In the genomic region with DNA sequence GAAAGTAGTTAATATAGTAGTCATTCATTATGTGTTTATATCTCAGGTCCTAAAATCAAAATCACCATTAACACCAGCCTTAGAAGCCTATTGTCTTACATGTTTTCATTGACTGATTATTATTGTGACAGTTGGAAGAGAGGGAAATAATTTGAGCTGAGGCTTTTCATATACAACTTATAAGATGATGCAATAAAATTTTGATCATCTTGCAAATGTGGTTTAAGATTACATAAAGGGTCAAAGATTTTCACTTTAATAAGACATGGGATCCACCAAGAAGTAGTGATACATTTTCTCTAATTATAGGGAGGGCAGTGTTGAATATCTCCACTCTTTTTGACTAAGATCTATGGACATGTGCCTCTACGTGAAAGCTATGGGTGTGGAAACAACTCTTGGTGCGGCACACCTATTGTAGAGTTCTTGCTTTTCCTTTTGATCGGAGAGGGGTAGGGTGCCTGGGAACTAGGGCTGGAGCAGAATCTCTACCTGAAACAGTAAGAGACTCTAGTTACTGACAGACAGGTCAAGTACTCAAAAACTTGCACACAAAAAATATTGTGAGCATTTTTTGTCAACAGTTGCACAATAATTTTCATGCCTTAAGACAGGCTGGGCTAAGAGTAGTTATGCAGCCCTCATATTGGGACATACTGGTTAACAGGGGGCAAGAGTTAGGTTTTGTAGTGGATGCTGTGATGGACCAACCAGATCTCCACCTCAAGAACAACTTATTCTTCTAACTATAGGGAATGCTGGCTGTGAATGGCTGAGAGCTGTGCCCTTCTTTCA, we compare ENCODE assay signal across 2 cellular contexts.
A peak's percentile ranks its signal among the peaks of the same experiment; 100 is the strongest.
TF ChIP-seq lines count a peak whose summit lies in the region.

No MANE protein-coding gene starts in this region.

TF ChIP-seq in HepG2, 621 proteins besides CTCF, POLR2A, EP300 and RAD21:
- TF ChIP-seq ATF7 (IDR thresholded peaks at IDR 0.05) (peak; percentile 55), ATF7 (CRISPR knock-in tag; IDR thresholded peaks at IDR 0.05) (no peak), CEBPB (IDR thresholded peaks at IDR 0.05; ENCODE audit: borderline replicate concordance, low read depth, low read length) (peak; percentile 34; the same call in 1 of the 2 replicates), ZNF549 (CRISPR knock-in tag; IDR thresholded peaks at IDR 0.05) (no peak), PHF21A (CRISPR knock-in tag; IDR thresholded peaks at IDR 0.05) (no peak)
- TF ChIP-seq, protein P1, sequence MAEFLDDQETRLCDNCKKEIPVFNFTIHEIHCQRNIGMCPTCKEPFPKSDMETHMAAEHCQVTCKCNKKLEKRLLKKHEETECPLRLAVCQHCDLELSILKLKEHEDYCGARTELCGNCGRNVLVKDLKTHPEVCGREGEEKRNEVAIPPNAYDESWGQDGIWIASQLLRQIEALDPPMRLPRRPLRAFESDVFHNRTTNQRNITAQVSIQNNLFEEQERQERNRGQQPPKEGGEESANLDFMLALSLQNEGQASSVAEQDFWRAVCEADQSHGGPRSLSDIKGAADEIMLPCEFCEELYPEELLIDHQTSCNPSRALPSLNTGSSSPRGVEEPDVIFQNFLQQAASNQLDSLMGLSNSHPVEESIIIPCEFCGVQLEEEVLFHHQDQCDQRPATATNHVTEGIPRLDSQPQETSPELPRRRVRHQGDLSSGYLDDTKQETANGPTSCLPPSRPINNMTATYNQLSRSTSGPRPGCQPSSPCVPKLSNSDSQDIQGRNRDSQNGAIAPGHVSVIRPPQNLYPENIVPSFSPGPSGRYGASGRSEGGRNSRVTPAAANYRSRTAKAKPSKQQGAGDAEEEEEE (CRISPR knock-in tag; IDR thresholded peaks at IDR 0.05; ENCODE audit: borderline replicate concordance): no peak
- TF ChIP-seq, protein P2, sequence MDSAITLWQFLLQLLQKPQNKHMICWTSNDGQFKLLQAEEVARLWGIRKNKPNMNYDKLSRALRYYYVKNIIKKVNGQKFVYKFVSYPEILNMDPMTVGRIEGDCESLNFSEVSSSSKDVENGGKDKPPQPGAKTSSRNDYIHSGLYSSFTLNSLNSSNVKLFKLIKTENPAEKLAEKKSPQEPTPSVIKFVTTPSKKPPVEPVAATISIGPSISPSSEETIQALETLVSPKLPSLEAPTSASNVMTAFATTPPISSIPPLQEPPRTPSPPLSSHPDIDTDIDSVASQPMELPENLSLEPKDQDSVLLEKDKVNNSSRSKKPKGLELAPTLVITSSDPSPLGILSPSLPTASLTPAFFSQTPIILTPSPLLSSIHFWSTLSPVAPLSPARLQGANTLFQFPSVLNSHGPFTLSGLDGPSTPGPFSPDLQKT (CRISPR knock-in tag; IDR thresholded peaks at IDR 0.05; ENCODE audit: borderline replicate concordance): no peak

TF ChIP-seq in K562, 482 proteins besides CTCF, POLR2A, EP300 and RAD21:
- TF ChIP-seq ZNF197 (CRISPR knock-in tag; IDR thresholded peaks at IDR 0.05; ENCODE audit: low read depth) (no peak), CEBPG (CRISPR knock-in tag; IDR thresholded peaks at IDR 0.05) (no peak), CEBPG (tag; conservative IDR thresholded peaks at IDR 0.05 in 1 of 2, IDR thresholded peaks at IDR 0.05 in 1 of 2) (peak in 1 of 2 experiments; percentile 79; a peak in 3 of 4 replicates), XRCC5 (IDR thresholded peaks at IDR 0.05; ENCODE audit: low read depth, low read length) (no peak), BRD9 (IDR thresholded peaks at IDR 0.05; ENCODE audit: low read depth, partially characterized antibody) (no peak), SMARCA4 (IDR thresholded peaks at IDR 0.05) (no peak), HDAC2 (IDR thresholded peaks at IDR 0.05) (no peak), CEBPB (tag; IDR thresholded peaks at IDR 0.05) (peak; percentile 54), ZNF316 (IDR thresholded peaks at IDR 0.05) (no peak), CHCHD3 (CRISPR knock-in tag; IDR thresholded peaks at IDR 0.05) (no peak), KAT7 (CRISPR knock-in tag; IDR thresholded peaks at IDR 0.05; ENCODE audit: borderline replicate concordance) (no peak), RHOXF2B (CRISPR knock-in tag; conservative IDR thresholded peaks at IDR 0.05) (no peak), BCL6 (CRISPR knock-in tag; IDR thresholded peaks at IDR 0.05) (no peak), NR4A1 (CRISPR knock-in tag; IDR thresholded peaks at IDR 0.05) (no peak), NR4A1 (tag; IDR thresholded peaks at IDR 0.05) (no peak), PCBP2 (IDR thresholded peaks at IDR 0.05; ENCODE audit: low read depth, low read length, poor library complexity, severe bottlenecking) (no peak), ZNF583 (CRISPR knock-in tag; IDR thresholded peaks at IDR 0.05) (no peak), ARID1B (IDR thresholded peaks at IDR 0.05) (no peak)
- TF ChIP-seq, protein P3, sequence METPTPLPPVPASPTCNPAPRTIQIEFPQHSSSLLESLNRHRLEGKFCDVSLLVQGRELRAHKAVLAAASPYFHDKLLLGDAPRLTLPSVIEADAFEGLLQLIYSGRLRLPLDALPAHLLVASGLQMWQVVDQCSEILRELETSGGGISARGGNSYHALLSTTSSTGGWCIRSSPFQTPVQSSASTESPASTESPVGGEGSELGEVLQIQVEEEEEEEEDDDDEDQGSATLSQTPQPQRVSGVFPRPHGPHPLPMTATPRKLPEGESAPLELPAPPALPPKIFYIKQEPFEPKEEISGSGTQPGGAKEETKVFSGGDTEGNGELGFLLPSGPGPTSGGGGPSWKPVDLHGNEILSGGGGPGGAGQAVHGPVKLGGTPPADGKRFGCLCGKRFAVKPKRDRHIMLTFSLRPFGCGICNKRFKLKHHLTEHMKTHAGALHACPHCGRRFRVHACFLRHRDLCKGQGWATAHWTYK (CRISPR knock-in tag; IDR thresholded peaks at IDR 0.05): no peak
- TF ChIP-seq, protein P4, sequence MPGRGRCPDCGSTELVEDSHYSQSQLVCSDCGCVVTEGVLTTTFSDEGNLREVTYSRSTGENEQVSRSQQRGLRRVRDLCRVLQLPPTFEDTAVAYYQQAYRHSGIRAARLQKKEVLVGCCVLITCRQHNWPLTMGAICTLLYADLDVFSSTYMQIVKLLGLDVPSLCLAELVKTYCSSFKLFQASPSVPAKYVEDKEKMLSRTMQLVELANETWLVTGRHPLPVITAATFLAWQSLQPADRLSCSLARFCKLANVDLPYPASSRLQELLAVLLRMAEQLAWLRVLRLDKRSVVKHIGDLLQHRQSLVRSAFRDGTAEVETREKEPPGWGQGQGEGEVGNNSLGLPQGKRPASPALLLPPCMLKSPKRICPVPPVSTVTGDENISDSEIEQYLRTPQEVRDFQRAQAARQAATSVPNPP (IDR thresholded peaks at IDR 0.05; ENCODE audit: borderline replicate concordance, insufficient read depth, insufficient read length): no peak
- TF ChIP-seq, protein P5, sequence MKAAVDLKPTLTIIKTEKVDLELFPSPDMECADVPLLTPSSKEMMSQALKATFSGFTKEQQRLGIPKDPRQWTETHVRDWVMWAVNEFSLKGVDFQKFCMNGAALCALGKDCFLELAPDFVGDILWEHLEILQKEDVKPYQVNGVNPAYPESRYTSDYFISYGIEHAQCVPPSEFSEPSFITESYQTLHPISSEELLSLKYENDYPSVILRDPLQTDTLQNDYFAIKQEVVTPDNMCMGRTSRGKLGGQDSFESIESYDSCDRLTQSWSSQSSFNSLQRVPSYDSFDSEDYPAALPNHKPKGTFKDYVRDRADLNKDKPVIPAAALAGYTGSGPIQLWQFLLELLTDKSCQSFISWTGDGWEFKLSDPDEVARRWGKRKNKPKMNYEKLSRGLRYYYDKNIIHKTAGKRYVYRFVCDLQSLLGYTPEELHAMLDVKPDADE (conservative IDR thresholded peaks at IDR 0.05; ENCODE audit: control insufficient read depth, low read depth, low read length): no peak
- TF ChIP-seq, protein P6, sequence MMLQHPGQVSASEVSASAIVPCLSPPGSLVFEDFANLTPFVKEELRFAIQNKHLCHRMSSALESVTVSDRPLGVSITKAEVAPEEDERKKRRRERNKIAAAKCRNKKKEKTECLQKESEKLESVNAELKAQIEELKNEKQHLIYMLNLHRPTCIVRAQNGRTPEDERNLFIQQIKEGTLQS (IDR thresholded peaks at IDR 0.05): peak; percentile 42; the same call in 1 of the 2 replicates
- TF ChIP-seq, protein P6 (CRISPR knock-in tag; conservative IDR thresholded peaks at IDR 0.05): no peak
- TF ChIP-seq, protein P7, sequence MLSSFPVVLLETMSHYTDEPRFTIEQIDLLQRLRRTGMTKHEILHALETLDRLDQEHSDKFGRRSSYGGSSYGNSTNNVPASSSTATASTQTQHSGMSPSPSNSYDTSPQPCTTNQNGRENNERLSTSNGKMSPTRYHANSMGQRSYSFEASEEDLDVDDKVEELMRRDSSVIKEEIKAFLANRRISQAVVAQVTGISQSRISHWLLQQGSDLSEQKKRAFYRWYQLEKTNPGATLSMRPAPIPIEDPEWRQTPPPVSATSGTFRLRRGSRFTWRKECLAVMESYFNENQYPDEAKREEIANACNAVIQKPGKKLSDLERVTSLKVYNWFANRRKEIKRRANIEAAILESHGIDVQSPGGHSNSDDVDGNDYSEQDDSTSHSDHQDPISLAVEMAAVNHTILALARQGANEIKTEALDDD (IDR thresholded peaks at IDR 0.05): no peak
- TF ChIP-seq, protein P8, sequence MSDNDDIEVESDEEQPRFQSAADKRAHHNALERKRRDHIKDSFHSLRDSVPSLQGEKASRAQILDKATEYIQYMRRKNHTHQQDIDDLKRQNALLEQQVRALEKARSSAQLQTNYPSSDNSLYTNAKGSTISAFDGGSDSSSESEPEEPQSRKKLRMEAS (CRISPR knock-in tag; IDR thresholded peaks at IDR 0.05): no peak
